ENCODE assay signal across 15 cellular contexts in genomic region chr3:143471705-143472104, GRCh38.
DNase-seq lines count a peak whose midpoint lies in the region; ATAC-seq and TF ChIP-seq lines count a peak whose summit lies in the region.
"Had no signal": no experiment of that assay in that cellular context is flagged by ENCODE, and none has a peak within 500 bp of the region (broad histone marks: within the 10 kb centered on the region; RNA-seq: fewer than 3 reads in every experiment).

No MANE protein-coding gene starts in this region.

- no peak for TF ChIP-seq POLR2A in ovary (IDR thresholded peaks at IDR 0.05)

- H4K20me1 ChIP-seq in GM23338 (replicated peaks; ENCODE audit: insufficient read depth): no peaks in the 10 kb centered on the region

- H3K36me3 Mint-ChIP-seq in GM23338 (ENCODE audit: low read depth): no peaks in the 10 kb centered on the region
- H3K36me3 Mint-ChIP-seq in memory B cell: peaks cover 5% of the 10 kb centered on the region

- H3K27me3 Mint-ChIP-seq in GM23338 (ENCODE audit: insufficient read depth, low read depth, poor library complexity) (peaks cover 2% of the 10 kb centered on the region), memory B cell (no peaks in the 10 kb centered on the region)

- H3K36me3 ChIP-seq in GM23338 (ENCODE audit: insufficient read depth) (no peaks in the 10 kb centered on the region), ovary (no peaks in the 10 kb centered on the region)
- H3K36me3 ChIP-seq: BE2C, HAP-1 had no signal

- no peaks in the 10 kb centered on the region for H3K27me3 ChIP-seq in GM23338 (ENCODE audit: insufficient read depth)
- H3K27me3 ChIP-seq in ovary: no peaks in the 10 kb centered on the region
- H3K27me3 ChIP-seq: BE2C had no signal

- 47 to 66% (median 59%) methylated on average over 2 of the region's 2 CpGs for WGBS in ovary, 3 donors

- H3K27ac ChIP-seq in GM23338 (ENCODE audit: low read depth): no peak overlapping the region
- H3K27ac ChIP-seq in ovary: no peak overlapping the region

- no peaks in the 10 kb centered on the region for H3K9me3 ChIP-seq in ovary
- H3K9me3 ChIP-seq: BE2C, Caco-2 had no signal

- DNase-seq in NCI-H748 (lab: John Stamatoyannopoulos, UW; ENCODE audit: unreplicated experiment) (peak; percentile 13), NCI-H748 treated with DMSO at 0.1 percent for 48 hours (lab: John Stamatoyannopoulos, UW) (no peak), GM23338 (ENCODE audit: low spot score) (peak; percentile 30), memory B cell (ENCODE audit: low spot score in 2 of 2) (no peak), cortex of kidney (lab: John Stamatoyannopoulos, UW) (no peak), ovary (no peak)
- DNase-seq: BE2C; Caco-2; CD8-positive, alpha-beta T cell; DND-41; GDM1 had no signal

- H3K9me3 Mint-ChIP-seq in GM23338: no peaks in the 10 kb centered on the region
- no peaks in the 10 kb centered on the region for H3K9me3 Mint-ChIP-seq in memory B cell
- H3K9me3 Mint-ChIP-seq: CD8-positive, alpha-beta T cell had no signal

- no peaks in the 10 kb centered on the region for H3K79me2 ChIP-seq in GM23338 (replicated peaks; ENCODE audit: insufficient read depth)

- peak overlapping the region; percentile 56 for H3K4me2 ChIP-seq in GM23338

- no peak for TF ChIP-seq EP300 in ovary (IDR thresholded peaks at IDR 0.05)

- peaks cover 24% of the 10 kb centered on the region for H3K4me1 Mint-ChIP-seq in GM23338
- H3K4me1 Mint-ChIP-seq in memory B cell: peaks cover 5% of the 10 kb centered on the region
- H3K4me1 Mint-ChIP-seq: CD14-positive monocyte had no signal

- TF ChIP-seq CTCF in GM23338 (conservative IDR thresholded peaks at IDR 0.05; ENCODE audit: low read depth in 2 of 2) (no peak), ovary (IDR thresholded peaks at IDR 0.05) (no peak)

- H3K9me2 ChIP-seq in GM23338 (ENCODE audit: insufficient read depth): peaks cover 6% of the 10 kb centered on the region; the same call in 1 of the 2 replicates

- intact Hi-C loops in ovary (cut with DNase I): loop anchor here in 1 of 4 donors (2.0 kb wide), 1 partner anchor 61 kb away; no protein-coding TSS in a partner anchor

- H3K27ac Mint-ChIP-seq in GM23338 (no peak overlapping the region), memory B cell (no peak overlapping the region)
- H3K27ac Mint-ChIP-seq: CD8-positive, alpha-beta T cell had no signal

- no peak overlapping the region for H2AFZ ChIP-seq in GM23338

- ATAC-seq in GM23338: no peak
- ATAC-seq in memory B cell (ENCODE audit: low read depth): peak; percentile 35
- no peak for ATAC-seq in HG03442 (IDR thresholded peaks at IDR 0.05; ENCODE audit: unreplicated experiment)
- ATAC-seq: CD8-positive, alpha-beta T cell; HepG2 had no signal

- H3K4me3 Mint-ChIP-seq in GM23338 (no peak overlapping the region), memory B cell (no peak overlapping the region)
- H3K4me3 Mint-ChIP-seq: CD14-positive monocyte; CD8-positive, alpha-beta T cell had no signal

- H3K4me1 ChIP-seq in GM23338 (ENCODE audit: insufficient read depth): peaks cover 26% of the 10 kb centered on the region
- H3K4me1 ChIP-seq in ovary (ENCODE audit: insufficient read depth): no peaks in the 10 kb centered on the region
- H3K4me1 ChIP-seq: BE2C, Caco-2 had no signal

- no peak overlapping the region for H3K4me3 ChIP-seq in GM23338
- no peak overlapping the region for H3K4me3 ChIP-seq in ovary
- H3K4me3 ChIP-seq: HAP-1 had no signal

- no peaks in the 10 kb centered on the region for H3F3A ChIP-seq in GM23338 (replicated peaks; ENCODE audit: low read depth)

TF ChIP-seq in GM23338, 12 proteins besides CTCF, POLR2A, EP300 and RAD21:
- TF ChIP-seq NANOG (IDR thresholded peaks at IDR 0.05; ENCODE audit: borderline replicate concordance) (peak; percentile 68; the same call in 1 of the 2 replicates), ZNF114 (CRISPR knock-in tag; IDR thresholded peaks at IDR 0.05) (no peak)

Comparison
In these comparisons a context has a peak if more than half of its experiments do, and no peak if none do; other contexts are left out.
1. DNase-seq: peak in NCI-H748 (single experiment) and GM23338 (single experiment); none in NCI-H748 treated with DMSO at 0.1 percent for 48 hours (single experiment), memory B cell (0 of 2), cortex of kidney (single experiment) and ovary (0 of 5).